ENCODE assay signal across 8 cellular contexts in the genomic region with DNA sequence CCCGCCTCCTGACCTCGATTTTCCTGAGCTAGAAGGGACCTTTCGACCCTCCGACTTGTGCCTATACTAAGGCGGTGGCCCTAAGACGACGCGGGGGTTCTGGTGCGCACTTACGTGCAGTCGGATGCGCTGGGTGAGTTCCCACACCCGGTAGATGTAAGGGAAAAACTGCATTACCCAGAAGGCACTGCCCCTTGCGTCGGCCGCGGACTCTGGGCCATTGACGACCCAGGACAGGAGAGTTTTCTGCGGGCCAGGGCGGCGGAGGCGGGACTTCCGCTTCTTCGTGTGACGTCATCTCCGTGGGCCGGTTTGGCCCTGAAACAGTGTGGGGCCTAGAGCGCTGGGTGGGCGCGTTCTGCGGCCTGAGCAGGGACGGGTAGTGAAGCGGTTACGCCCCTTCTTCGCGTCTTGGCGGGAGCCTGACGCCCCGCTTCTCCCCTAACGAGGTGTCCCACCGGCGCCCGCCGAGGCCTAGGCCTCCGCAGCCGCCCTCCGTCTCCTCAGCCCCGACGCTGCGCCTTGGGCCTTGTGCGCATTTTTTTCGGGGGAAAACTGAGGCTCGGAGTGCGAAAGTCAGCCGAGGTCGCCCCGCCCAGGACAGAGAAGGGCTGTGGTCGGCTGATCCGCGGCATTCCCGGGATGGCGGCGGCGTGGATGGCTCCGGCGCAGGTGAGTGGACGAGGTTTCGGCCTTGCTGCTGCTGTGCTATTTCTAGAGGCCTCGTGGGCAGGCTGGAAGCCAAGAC. TPM values are rescaled to one million over a fixed set of nuclear protein-coding genes. Genes with fewer than 3 reads are reported as not detected.
DNase-seq lines count a peak whose midpoint lies in the region; ATAC-seq, FAIRE-seq and TF ChIP-seq lines count a peak whose summit lies in the region.

ZNF460 (plus strand) TSS at position 321 of the 748 bp plus-strand sequence; CDS start at position 643, 322 bp downstream.

- intact Hi-C loops in adrenal gland (cut with DNase I) (no loop called here), heart right ventricle (cut with DNase I) (loop anchor here in 7 of 10 donors (1.0 to 5.0 kb wide), 8 partner anchors 37 to 82 kb away; partner anchors contain the start of genes ZNF805 (in 5 of the 7), ZNF304 (in 2 of the 7), TRAPPC2B (in 1 of the 7) and ZNF543 (in 1 of the 7)), posterior vena cava (cut with DNase I) (no loop called here), upper lobe of right lung (cut with DNase I) (no loop called here)

- DNase-seq in GM12892 (ENCODE audit: insufficient read length): peak; percentile 86
- DNase-seq in NCI-H1436 (lab: John Stamatoyannopoulos, UW): peak; percentile 97
- peak; percentile 98 for DNase-seq in SW480 (ENCODE audit: low spot score)
- DNase-seq in adrenal gland: peak; percentile 96 to 99 (median 97)
- DNase-seq in heart right ventricle: peak; percentile 97 to 98
- DNase-seq in posterior vena cava (ENCODE audit: low spot score): peak; percentile 99
- peak; percentile 98 for DNase-seq in upper lobe of right lung

- peak; percentile 66 for ATAC-seq in HG02840 (IDR thresholded peaks at IDR 0.05; ENCODE audit: low FRiP score, unreplicated experiment)
- peak; percentile 94 to 99 (median 98) for ATAC-seq in heart right ventricle
- ATAC-seq in upper lobe of right lung: peak; percentile 97

- peak within 1 kb of the TSS; percentile 95 to 100 (median 98) for H3K27ac ChIP-seq in adrenal gland
- peak within 1 kb of the TSS; percentile 85 to 100 (median 97) for H3K27ac ChIP-seq in heart right ventricle
- peak within 1 kb of the TSS; percentile 99 for H3K27ac ChIP-seq in upper lobe of right lung

- no peaks in the 10 kb centered on the region for H3K27me3 ChIP-seq in adrenal gland
- no peaks in the 10 kb centered on the region for H3K27me3 ChIP-seq in heart right ventricle
- no peaks in the 10 kb centered on the region for H3K27me3 ChIP-seq in upper lobe of right lung

- H3K36me3 ChIP-seq in adrenal gland (replicated peaks in 1 of 2) (peaks cover 0 to 13% of the 10 kb centered on the region in 2 donors), heart right ventricle (peaks cover 0 to 50% (median 8%) of the 10 kb centered on the region in 9 donors), upper lobe of right lung (peaks cover 15% of the 10 kb centered on the region)

- WGBS in adrenal gland, 4 donors: 0 to 1% (median 0%) methylated on average over 24 to 69 of the region's 69 CpGs
- 0% methylated on average over 69 of the region's 69 CpGs for WGBS in heart right ventricle, 2 donors

- H3K4me1 ChIP-seq in adrenal gland (replicated peaks in 1 of 2): peaks cover 37 to 54% of the 10 kb centered on the region in 2 donors
- H3K4me1 ChIP-seq in heart right ventricle: peaks cover 0 to 58% (median 48%) of the 10 kb centered on the region in 9 donors
- H3K4me1 ChIP-seq in upper lobe of right lung: peaks cover 25% of the 10 kb centered on the region

- H3K9me3 ChIP-seq in adrenal gland (replicated peaks in 1 of 3) (no peaks in the 10 kb centered on the region), heart right ventricle (no peaks in the 10 kb centered on the region), upper lobe of right lung (no peaks in the 10 kb centered on the region)

- peak in 1 of 6 experiments; percentile 10 for TF ChIP-seq CTCF in adrenal gland (IDR thresholded peaks at IDR 0.05)
- peak in 2 of 9 donors; percentile 5 to 17 for TF ChIP-seq CTCF in heart right ventricle (IDR thresholded peaks at IDR 0.05)
- no peak for TF ChIP-seq CTCF in upper lobe of right lung (IDR thresholded peaks at IDR 0.05)

- peak; percentile 70; the same call in 1 of the 2 replicates for TF ChIP-seq POLR2A in GM12892 (IDR thresholded peaks at IDR 0.05; ENCODE audit: low read depth, low read length)
- TF ChIP-seq POLR2A in adrenal gland (IDR thresholded peaks at IDR 0.05): peak; percentile 41 to 80

- H3K4me3 ChIP-seq in adrenal gland (peak within 1 kb of the TSS; percentile 50 to 89 (median 69)), heart right ventricle (peak within 1 kb of the TSS; percentile 70 to 99 (median 92)), upper lobe of right lung (peak within 1 kb of the TSS; percentile 93)

- peak; percentile 97 for FAIRE-seq in GM12892 (lab: Jason Lieb, UNC)

RNA-seq across cellular contexts. Expression of gene ZNF460, which starts in this region (rescaled TPM):
- polyA plus RNA-seq in GM12892 (2012; ENCODE audit: missing spikeins): 11.9 TPM
- 100 to 1,000 TPM in 1 of 8 donors, 10 to 100 TPM in 7; 36.6 to 107 (median 60.8) TPM for total RNA-seq in adrenal gland
- polyA plus RNA-seq in adrenal gland: 1 to 10 TPM in 2 of 3 donors, under 1 TPM in 1; 0.54 to 9.3 (median 1.8) TPM
- 10 to 100 TPM; 22.9 to 50.3 (median 41.1) TPM for total RNA-seq in heart right ventricle
- polyA plus RNA-seq in heart right ventricle: 1 to 10 TPM in 1 of 2 donors, under 1 TPM in 1; 0.42 to 4.7 TPM
- total RNA-seq in posterior vena cava: 10 to 100 TPM; 46.6 to 49.7 TPM
- 54.5 TPM for total RNA-seq in upper lobe of right lung

Comparison
In these comparisons a context has a peak if more than half of its experiments do, and no peak if none do; other contexts are left out.
1. Peak in every context shown above with its lines: DNase-seq, ATAC-seq, H3K4me3 ChIP-seq and H3K27ac ChIP-seq.
2. intact Hi-C loops: an anchor here in heart right ventricle (1.0 to 5.0 kb wide); none called in adrenal gland, posterior vena cava and upper lobe of right lung.